In the genomic region with DNA sequence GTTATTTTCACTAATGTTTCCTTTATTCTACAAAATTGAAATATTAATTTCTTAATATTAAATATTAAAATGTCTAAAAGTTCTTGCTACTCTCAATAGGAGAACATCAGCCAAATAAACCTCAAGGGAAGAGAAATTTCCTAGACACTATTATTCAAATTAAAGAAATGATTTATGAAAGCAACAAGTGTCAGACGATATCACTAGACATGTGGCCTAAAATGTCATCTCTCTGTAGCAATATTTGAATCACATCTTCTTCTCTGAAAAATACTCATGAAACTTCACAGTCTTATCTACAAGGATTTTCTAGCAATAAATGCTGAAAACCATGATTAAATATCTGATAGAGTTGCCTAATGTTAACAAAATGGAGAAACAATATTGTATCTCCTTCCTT, we compare ENCODE assay signal across 1 cellular context.
TF ChIP-seq lines count a peak whose summit lies in the region.

No MANE protein-coding gene starts in this region.

TF ChIP-seq in GM12878, 131 proteins besides CTCF, POLR2A, EP300 and RAD21 (continued from another document):
- TF ChIP-seq BCLAF1 (IDR thresholded peaks at IDR 0.05) (no peak), NR2F1 (conservative IDR thresholded peaks at IDR 0.05) (no peak)
